In the genomic region with DNA sequence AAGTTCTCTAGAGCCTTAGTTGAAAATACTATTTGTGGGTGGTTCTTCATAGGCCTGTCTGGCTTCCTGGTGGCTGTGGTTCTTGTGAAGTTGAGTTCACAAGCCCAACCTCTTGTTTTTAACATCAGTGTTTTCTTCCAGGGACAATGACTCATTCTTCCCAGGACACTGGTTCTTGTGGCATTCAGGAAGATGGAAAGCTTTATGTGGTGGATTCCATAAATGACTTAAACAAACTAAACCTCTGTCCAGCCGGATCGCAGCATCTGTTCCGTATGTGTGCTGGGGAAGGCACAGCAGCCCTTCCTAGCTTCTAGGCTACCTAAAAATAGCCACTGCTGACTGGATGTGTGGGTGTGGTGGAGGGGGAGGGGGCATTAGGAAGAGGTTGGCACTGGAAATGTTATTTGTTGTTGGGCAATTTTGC, we compare ENCODE assay signal across 9 cellular contexts. TPM values are rescaled to one million over a fixed set of nuclear protein-coding genes. Genes with fewer than 3 reads are reported as not detected.
DNase-seq lines count a peak whose midpoint lies in the region; ATAC-seq and TF ChIP-seq lines count a peak whose summit lies in the region.
"Had no signal": no experiment of that assay in that cellular context is flagged by ENCODE, and none has a peak within 500 bp of the region (broad histone marks: within the 10 kb centered on the region; RNA-seq: fewer than 3 reads in every experiment).

No MANE protein-coding gene starts in this region.

- no peaks in the 10 kb centered on the region for H3K36me3 ChIP-seq in vagina
- peaks cover 0 to 4% of the 10 kb centered on the region in 2 donors for H3K36me3 ChIP-seq in neuronal stem cell (replicated peaks in 1 of 2; ENCODE audit: control insufficient read depth in 2 of 2, insufficient read depth in 2 of 2, low read length in 2 of 2)

- H3K4me1 Mint-ChIP-seq in chondrocyte (ENCODE audit: low read depth), result peaks cover 57% of the 10 kb centered on the region

- no peak overlapping the region for H3K14ac ChIP-seq in neuronal stem cell (ENCODE audit: low read length)

- H3K27ac ChIP-seq in vagina (peak overlapping the region; percentile 69), neuronal stem cell (replicated peaks; ENCODE audit: low read length) (no peak overlapping the region)

- H3K4me3 Mint-ChIP-seq in chondrocyte (ENCODE audit: unreplicated experiment), result peak overlapping the region; percentile 6

- no CpG with 5 or more reads among the region's 3 CpGs for WGBS in neuronal stem cell (ENCODE audit: extremely low coverage in 2 of 2, insufficient read length in 2 of 2, insufficient replicate concordance in 1 of 2), 2 donors

- no peak overlapping the region for H2BK120ac ChIP-seq in neuronal stem cell (ENCODE audit: low read depth, low read length)

- H2AK5ac ChIP-seq in neuronal stem cell (ENCODE audit: low read depth, low read length), result no peak overlapping the region

- intact Hi-C loops in Right ventricle myocardium inferior (cut with DNase I), result no loop called here
- intact Hi-C loops in cardiac septum (cut with DNase I), result loop anchor here (5.0 kb wide), 1 partner anchor 32 kb away; a partner anchor contains a TSS
- intact Hi-C loops in vagina (cut with DNase I), result no loop called here

- DNase-seq in Right ventricle myocardium inferior (ENCODE audit: missing footprints), result no peak
- no peak for DNase-seq in cardiac septum (ENCODE audit: low spot score)
- no peak for DNase-seq in chondrocyte (ENCODE audit: low spot score)
- DNase-seq in kidney tubule cell (ENCODE audit: low spot score), result peak; percentile 87
- no peak for DNase-seq in vagina (ENCODE audit: extremely low spot score in 2 of 2)
- no peak for DNase-seq in NCI-H1048 (lab: John Stamatoyannopoulos, UW)
- DNase-seq in neuronal stem cell (ENCODE audit: low spot score), result no peak
- no peak for DNase-seq in NCI-H1105 (lab: John Stamatoyannopoulos, UW)
- DNase-seq: BE2C had no signal

- H3K9me3 ChIP-seq in vagina (no peaks in the 10 kb centered on the region), neuronal stem cell (replicated peaks in 1 of 2; ENCODE audit: control insufficient read depth in 2 of 2, insufficient read depth in 1 of 2, low read depth in 1 of 2, low read length in 2 of 2) (no peaks in the 10 kb centered on the region)
- H3K9me3 ChIP-seq: BE2C had no signal

- H3K4me2 ChIP-seq in neuronal stem cell (ENCODE audit: insufficient read depth, low read length, poor library complexity, severe bottlenecking), result no peak overlapping the region

- peak overlapping the region; percentile 82 for H3K27ac Mint-ChIP-seq in chondrocyte (ENCODE audit: unreplicated experiment)

- ATAC-seq in Right ventricle myocardium inferior, result peak; percentile 58

- H3K4me1 ChIP-seq in vagina (peaks cover 43% of the 10 kb centered on the region), neuronal stem cell (ENCODE audit: control insufficient read depth in 2 of 2, insufficient read depth in 1 of 2, low read depth in 1 of 2, low read length in 2 of 2) (no peaks in the 10 kb centered on the region)

- TF ChIP-seq POLR2A in vagina (IDR thresholded peaks at IDR 0.05), result no peak

- no peaks in the 10 kb centered on the region for H3K79me1 ChIP-seq in neuronal stem cell (ENCODE audit: low read depth, low read length)

- H3K27me3 Mint-ChIP-seq in chondrocyte (ENCODE audit: low read depth), result no peaks in the 10 kb centered on the region

- H2BK15ac ChIP-seq in neuronal stem cell (ENCODE audit: low read length), result no peak overlapping the region

- no peak overlapping the region for H2BK5ac ChIP-seq in neuronal stem cell (ENCODE audit: low read length)

- peaks cover 13% of the 10 kb centered on the region for H3K36me3 Mint-ChIP-seq in chondrocyte (ENCODE audit: low read depth)

- TF ChIP-seq CTCF in chondrocyte (IDR thresholded peaks at IDR 0.05) (no peak), vagina (IDR thresholded peaks at IDR 0.05) (no peak)

- no peak overlapping the region for H3K4ac ChIP-seq in neuronal stem cell (ENCODE audit: low read length)

- no peak overlapping the region for H4K91ac ChIP-seq in neuronal stem cell (ENCODE audit: low read depth, low read length, poor library complexity)

- peak overlapping the region in 1 of 2 donors; percentile 14 for H3K4me3 ChIP-seq in vagina
- H3K4me3 ChIP-seq in neuronal stem cell (ENCODE audit: low read length in 2 of 2), result no peak overlapping the region

- H3K23ac ChIP-seq in neuronal stem cell (ENCODE audit: low read depth, low read length, poor library complexity), result no peak overlapping the region

- no peak overlapping the region for H3K9ac ChIP-seq in neuronal stem cell (ENCODE audit: low read depth, low read length, poor library complexity)

- H3K27me3 ChIP-seq in vagina (no peaks in the 10 kb centered on the region), neuronal stem cell (ENCODE audit: control insufficient read depth in 3 of 3, insufficient read depth in 3 of 3, low read depth in 1 of 3, low read length in 3 of 3) (no peaks in the 10 kb centered on the region)
- H3K27me3 ChIP-seq: BE2C had no signal

- H4K8ac ChIP-seq in neuronal stem cell (ENCODE audit: low read depth, low read length), result no peak overlapping the region

- H3K18ac ChIP-seq in neuronal stem cell (ENCODE audit: low read length), result no peak overlapping the region

- H3K9me3 Mint-ChIP-seq in chondrocyte (ENCODE audit: low read depth), result no peaks in the 10 kb centered on the region

- H2AFZ ChIP-seq in neuronal stem cell (ENCODE audit: low read length), result no peak overlapping the region

- H2BK12ac ChIP-seq in neuronal stem cell (ENCODE audit: low read length), result no peak overlapping the region

RNA-seq across cellular contexts. Expression of a gene that starts 3.9 kb away (rescaled TPM):
- total RNA-seq in Right ventricle myocardium inferior, result 1.9 TPM
- 7.4 TPM for total RNA-seq in cardiac septum
- 1.5 to 4.0 TPM (median 3.3 TPM) in 3 replicates for total RNA-seq in chondrocyte
- 2.7 TPM for total RNA-seq in vagina
- 0.67 TPM for polyA plus RNA-seq in neuronal stem cell (2013, experiment 1 of 2)
- polyA plus RNA-seq in neuronal stem cell (2013, experiment 2 of 2), result 0.53 TPM

RNA-seq across cellular contexts. Expression of a gene that starts 34.4 kb away (rescaled TPM):
- total RNA-seq in Right ventricle myocardium inferior (17.8 TPM), cardiac septum (51.2 TPM), chondrocyte (69.2 to 108 TPM (median 106 TPM) in 3 replicates), vagina (70.2 TPM)
- 38.9 TPM for polyA plus RNA-seq in neuronal stem cell (2013, experiment 1 of 2)
- polyA plus RNA-seq in neuronal stem cell (2013, experiment 2 of 2), result 38.4 TPM
